8 cellular contexts compared by ENCODE assay signal in the genomic region with DNA sequence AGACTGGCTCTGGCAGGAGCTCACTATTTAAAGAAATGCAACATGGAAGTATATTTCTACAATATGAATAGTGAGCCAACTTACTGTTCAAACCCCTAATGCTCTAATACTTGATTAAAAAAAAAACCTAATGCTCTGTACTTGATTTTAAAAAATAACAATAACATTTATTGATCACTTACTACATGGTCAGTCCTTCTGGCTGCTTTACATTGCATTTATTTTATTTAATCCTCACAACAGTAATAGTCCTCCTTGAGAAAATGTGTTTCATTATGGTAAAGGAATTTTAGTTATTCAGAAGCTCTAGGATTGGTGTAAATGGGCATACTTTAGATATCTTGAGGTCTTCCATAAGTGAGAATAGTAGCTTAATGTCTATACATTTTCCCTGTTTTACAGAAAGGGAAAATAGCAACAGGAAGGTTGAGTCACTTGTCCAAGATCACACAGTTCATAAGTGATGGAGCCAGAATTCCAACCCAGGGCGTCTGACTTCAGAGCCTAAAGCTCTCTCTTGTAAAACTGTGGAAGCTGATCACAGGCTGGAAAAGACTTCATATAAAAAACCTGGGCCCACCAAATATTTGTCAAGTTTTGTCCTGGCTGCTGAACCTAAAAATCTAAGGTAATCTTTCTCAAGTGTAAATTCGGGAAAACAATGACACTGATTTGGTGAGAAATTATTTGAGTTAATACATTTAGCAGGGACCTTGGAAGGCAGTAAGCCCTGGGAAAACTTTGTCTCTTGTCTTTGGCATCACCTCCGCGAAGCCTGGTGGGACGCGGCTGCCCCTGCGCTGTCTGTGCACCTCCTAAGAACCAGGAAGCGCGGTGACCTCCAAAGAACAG. TPM values are rescaled to one million over a fixed set of nuclear protein-coding genes. Genes with fewer than 3 reads are reported as not detected.
DNase-seq lines count a peak whose midpoint lies in the region; ATAC-seq, FAIRE-seq and TF ChIP-seq lines count a peak whose summit lies in the region.

No MANE protein-coding gene starts in this region.

- no peak for TF ChIP-seq CTCF in K562 (IDR thresholded peaks at IDR 0.05 in 2 of 3, conservative IDR thresholded peaks at IDR 0.05 in 1 of 3; ENCODE audit: insufficient read depth in 2 of 3, low read depth in 1 of 3, low read length in 3 of 3)

- H3K9ac ChIP-seq in BLaER1: peak overlapping the region; percentile 91
- peak overlapping the region; percentile 82 to 90 for H3K9ac ChIP-seq in K562 (ENCODE audit: insufficient read depth in 1 of 2, low read depth in 2 of 2, low read length in 2 of 2)

- H3K4me2 ChIP-seq in BLaER1 (peak overlapping the region; percentile 90), K562 (ENCODE audit: insufficient read depth, low read length) (peak overlapping the region; percentile 91)

- ATAC-seq in GM19455 (IDR thresholded peaks at IDR 0.05; ENCODE audit: unreplicated experiment) (peak; percentile 18), K562 (peak; percentile 46)

- H3K79me2 ChIP-seq in K562 (ENCODE audit: control insufficient read depth, insufficient read depth, low read length): peaks cover 59% of the 10 kb centered on the region

- DNase-seq in HT-29 (ENCODE audit: low spot score): peak; percentile 39
- DNase-seq in K562 (ENCODE audit: extremely low read depth in 1 of 4, low spot score in 3 of 4): peak in 1 of 4 experiments; percentile 21
- peak; percentile 34 for DNase-seq in kidney tubule cell (ENCODE audit: low spot score)
- peak in 7 of 49 donors; percentile 3 to 62 (median 41) for DNase-seq in substantia nigra (lab: John Stamatoyannopoulos, UW)
- DNase-seq in NCI-H526 treated with DMSO at 0.1 percent for 48 hours (lab: John Stamatoyannopoulos, UW): no peak
- no peak for DNase-seq in activated CD4-positive, CD25-positive, alpha-beta regulatory T cell treated with anti-CD3 and anti-CD28 coated beads, Interleukin-2, amount 50 U/mL, for 72 hours

- in situ Hi-C loops in K562 (cut with MboI): loop anchor here (25.0 kb wide), 1 partner anchor 749 kb away; no protein-coding TSS in a partner anchor

- no peaks in the 10 kb centered on the region for H3K27me3 ChIP-seq in BLaER1
- no peaks in the 10 kb centered on the region for H3K27me3 ChIP-seq in K562 (ENCODE audit: control insufficient read depth in 2 of 2, insufficient read depth in 2 of 2, low read length in 2 of 2)

- no peak for TF ChIP-seq POLR2A in K562 (conservative IDR thresholded peaks at IDR 0.05)

- H3K9me3 ChIP-seq in BLaER1 (no peaks in the 10 kb centered on the region), K562 (replicated peaks; ENCODE audit: control insufficient read depth, insufficient read depth, low read depth, low read length) (no peaks in the 10 kb centered on the region)

- 2% methylated on average over 9 of the region's 9 CpGs for WGBS in K562 (ENCODE audit: insufficient coverage, low coverage, missing lambda C conversion rate)

- H3K9me1 ChIP-seq in K562 (ENCODE audit: control insufficient read depth, insufficient read depth, low read length): no peaks in the 10 kb centered on the region

- H3K36me3 ChIP-seq in BLaER1 (0 out of 2 replicates have a peak, but pooled peaks cover 6% of the 10 kb centered on the region), K562 (ENCODE audit: control insufficient read depth, insufficient read depth, low read length) (peaks cover 20% of the 10 kb centered on the region; the same call in 2 of the 3 replicates)

- peak overlapping the region; percentile 86 for H3K27ac ChIP-seq in BLaER1
- peak overlapping the region; percentile 93 for H3K27ac ChIP-seq in K562 (ENCODE audit: extremely low read depth, low read depth, low read length)
- H3K27ac ChIP-seq in substantia nigra (ENCODE audit: low read depth, low read length, poor library complexity, severe bottlenecking): peak overlapping the region; percentile 89

- no peaks in the 10 kb centered on the region for H4K20me1 ChIP-seq in BLaER1
- H4K20me1 ChIP-seq in K562 (replicated peaks; ENCODE audit: control insufficient read depth, insufficient read depth, low read length): 0 out of 2 replicates have a peak, but pooled peaks cover 12% of the 10 kb centered on the region

- TSS peak; percentile 46 for BruUV-seq in K562 (replicated peaks; lab: Mats Ljungman, UMichigan)

- CTCF ChIA-PET in K562 (lab: Yijun Ruan, JAX; ENCODE audit: low intra/inter-chr PET ratio): no interaction called here

- no peak for TF ChIP-seq EP300 in K562 (IDR thresholded peaks at IDR 0.05; ENCODE audit: low read length)

- TF ChIP-seq RAD21 in K562 (CRISPR knock-in tag; conservative IDR thresholded peaks at IDR 0.05 in 1 of 2, IDR thresholded peaks at IDR 0.05 in 1 of 2): no peak

- H3K4me1 ChIP-seq in BLaER1 (peaks cover 41% of the 10 kb centered on the region), K562 (replicated peaks in 1 of 2; ENCODE audit: control insufficient read depth in 2 of 2, insufficient read depth in 2 of 2, low read length in 2 of 2) (peaks cover 5 to 29% of the 10 kb centered on the region in 2 experiments; a peak in 4 of 5 replicates)

- intact Hi-C loops in K562 (cut with micrococcal nuclease): loop anchor here (2.0 to 5.0 kb wide), 2 partner anchors 19 to 1809 kb away; no protein-coding TSS in a partner anchor

- no peak for FAIRE-seq in K562 (lab: Jason Lieb, UNC)

- POLR2A ChIA-PET in K562 (lab: Yijun Ruan, JAX): interaction anchor here (0.9 to 1.0 kb wide), 3 partner anchors 12 to 28 kb away, joined by 3 to 4 read pairs (median 3); no protein-coding TSS in a partner anchor

- H3K4me3 ChIP-seq in BLaER1: peak overlapping the region; percentile 97
- peak overlapping the region; percentile 82 for H3K4me3 ChIP-seq in K562

- peak overlapping the region; percentile 92 for H2AFZ ChIP-seq in K562 (ENCODE audit: low read depth, low read length)

TF ChIP-seq in K562, 482 proteins besides CTCF, POLR2A, EP300 and RAD21:
- peak; percentile 36 for TF ChIP-seq ZFP36 (IDR thresholded peaks at IDR 0.05; ENCODE audit: low read depth, low read length, partially characterized antibody)
- TF ChIP-seq FOXJ2 (tag; IDR thresholded peaks at IDR 0.05): no peak

RNA-seq across cellular contexts. Expression of a gene that starts 0.9 kb away (rescaled TPM):
- total RNA-seq in HT-29 (2014; rRNA removed; shearing (Covaris generic)): 20.3 and 24.4 TPM in 2 replicates
- 59.7 and 137 TPM in 2 replicates for total RNA-seq in K562 (2011; cell fraction: chromatin; rRNA removed; ENCODE audit: low replicate concordance)
- 35.4 and 44.6 TPM in 2 replicates for total RNA-seq in K562 (2011; cell fraction: nucleolus; rRNA removed)
- total RNA-seq in K562 (2011; cell fraction: nucleoplasm; rRNA removed): 95.2 and 164 TPM in 2 replicates
- 28.8 and 30.7 TPM in 2 replicates for total RNA-seq in K562 (2014; rRNA removed)
- total RNA-seq in K562 (2014; rRNA removed; fragmentation: Illumina TruSeq; extraction: Trizol): 53.3 and 67.6 TPM in 2 replicates
- 31.6 and 39.5 TPM in 2 replicates for total RNA-seq in K562 (2015; rRNA removed; fragmentation: Illumina TruSeq; extraction: Trizol)
- total RNA-seq in K562 (2021): 34.1 and 41.6 TPM in 2 replicates
- 79.0 and 88.0 TPM in 2 replicates for polyA plus RNA-seq in K562 (2011; rRNA removed)
- polyA plus RNA-seq in K562 (2011; cell fraction: cytosol; rRNA removed): 17.0 and 52.8 TPM in 2 replicates
- 102 and 118 TPM in 2 replicates for polyA plus RNA-seq in K562 (2011; cell fraction: nucleus; rRNA removed)
- 30.2 and 41.5 TPM in 2 replicates for polyA plus RNA-seq in K562 (2012)
- 34.0 and 36.1 TPM in 2 replicates for polyA plus RNA-seq in K562 (2014; fragmentation: Illumina TruSeq; extraction: Trizol)
- polyA plus RNA-seq in K562 (2014; fragmentation: Nextera tagmentation; extraction: Ambion mirVana): 10 to 100 TPM; 28.4 to 33.3 TPM
- polyA plus RNA-seq in K562 (2014; rRNA removed): 33.7 and 35.9 TPM in 2 replicates
- 88.2 and 104 TPM in 2 replicates for polyA minus RNA-seq in K562 (2011; rRNA and poly(A)+ RNA removed)
- 33.3 and 43.1 TPM in 2 replicates for polyA minus RNA-seq in K562 (2011; cell fraction: cytosol; rRNA and poly(A)+ RNA removed)
- 48.9 and 89.9 TPM in 2 replicates for polyA minus RNA-seq in K562 (2011; cell fraction: nucleus; rRNA and poly(A)+ RNA removed)

Comparison
In these comparisons a context has a peak if more than half of its experiments do, and no peak if none do; other contexts are left out.
1. DNase-seq: peak in HT-29 (single experiment) and kidney tubule cell (single experiment); none in NCI-H526 treated with DMSO at 0.1 percent for 48 hours (single experiment) and activated CD4-positive, CD25-positive, alpha-beta regulatory T cell treated with anti-CD3 and anti-CD28 coated beads, Interleukin-2, amount 50 U/mL, for 72 hours (single experiment).
2. Peak in every context shown above with its lines, with median percentiles within 50 percentile points of each other: H3K27ac ChIP-seq.